10 cellular contexts compared by ENCODE assay signal in the genomic region with DNA sequence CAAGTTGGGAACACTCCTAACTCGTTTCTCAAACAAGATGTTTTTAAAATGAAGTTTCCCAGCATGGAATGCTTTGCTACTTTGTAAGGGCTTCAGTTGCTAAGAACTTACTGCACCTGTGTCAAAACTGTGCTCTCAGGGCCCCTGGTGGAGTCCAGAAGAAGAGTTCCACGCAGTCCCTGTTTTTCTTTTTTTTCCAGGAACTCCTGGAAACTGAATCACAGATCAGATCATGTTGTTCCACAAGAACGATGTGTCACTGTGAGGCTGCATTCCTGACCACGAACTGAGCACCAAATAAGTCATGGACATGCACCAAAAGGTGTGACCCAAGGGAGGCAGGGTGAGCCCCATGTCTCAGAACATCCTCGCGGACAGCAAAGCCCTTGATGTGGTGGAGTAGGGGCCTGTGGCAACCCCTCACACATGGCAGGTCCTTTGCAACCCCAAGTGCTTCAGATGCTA.
A peak's percentile ranks its signal among the peaks of the same experiment; 100 is the strongest.
DNase-seq lines count a peak whose midpoint lies in the region; ATAC-seq and TF ChIP-seq lines count a peak whose summit lies in the region.
"Had no signal": no experiment of that assay in that cellular context is flagged by ENCODE, and none has a peak within 500 bp of the region (broad histone marks: within the 10 kb centered on the region; RNA-seq: fewer than 3 reads in every experiment).

No MANE protein-coding gene starts in this region.

- intact Hi-C loops in CD14-positive monocyte (cut with micrococcal nuclease): no loop called here

- ATAC-seq in GM21381 (IDR thresholded peaks at IDR 0.05; ENCODE audit: unreplicated experiment): no peak
- ATAC-seq in HG03097 (IDR thresholded peaks at IDR 0.05; ENCODE audit: low FRiP score, unreplicated experiment): no peak

- H3K4me3 Mint-ChIP-seq in CD14-positive monocyte: no peak overlapping the region
- H3K4me3 Mint-ChIP-seq: CD4-positive, alpha-beta memory T cell; IgD-negative memory B cell had no signal

- no peaks in the 10 kb centered on the region for H3K4me1 Mint-ChIP-seq in CD14-positive monocyte
- H3K4me1 Mint-ChIP-seq: IgD-negative memory B cell had no signal

- TF ChIP-seq CTCF in LNCAP (IDR thresholded peaks at IDR 0.05) (peak; percentile 13; the same call in 1 of the 2 replicates), CD14-positive monocyte (IDR thresholded peaks at IDR 0.05) (no peak)

- peak; percentile 86 for DNase-seq in A172 (ENCODE audit: low spot score)
- DNase-seq in dermis blood vessel endothelial cell: peak; percentile 97
- DNase-seq in medulla oblongata (ENCODE audit: extremely low spot score): peak; percentile 7
- DNase-seq in globus pallidus (ENCODE audit: low spot score): no peak
- no peak for DNase-seq in CD14-positive monocyte (ENCODE audit: low spot score)
- DNase-seq: CD4-positive, alpha-beta memory T cell had no signal

- peaks cover 0 to 9% (median 2%) of the 10 kb centered on the region in 3 donors for H3K27me3 Mint-ChIP-seq in CD14-positive monocyte (ENCODE audit: low read depth in 3 of 3)

- peaks cover 0 to 5% (median 0%) of the 10 kb centered on the region in 7 donors for H3K9me3 Mint-ChIP-seq in CD14-positive monocyte
- H3K9me3 Mint-ChIP-seq: CD4-positive, alpha-beta memory T cell had no signal

- no peaks in the 10 kb centered on the region for H3K36me3 Mint-ChIP-seq in CD14-positive monocyte
- H3K36me3 Mint-ChIP-seq: CD4-positive, alpha-beta memory T cell had no signal

- H3K27ac Mint-ChIP-seq in CD14-positive monocyte: no peak overlapping the region

Comparison
In these comparisons a context has a peak if more than half of its experiments do, and no peak if none do; other contexts are left out.
1. DNase-seq: peak in A172 (single experiment), dermis blood vessel endothelial cell (single experiment) and medulla oblongata (single experiment); none in globus pallidus (single experiment) and CD14-positive monocyte (single experiment).